22 cellular contexts compared by ENCODE assay signal in genomic region chr1:192831706-192832355, GRCh38. TPM values are rescaled to one million over a fixed set of nuclear protein-coding genes. Genes with fewer than 3 reads are reported as not detected.
DNase-seq lines count a peak whose midpoint lies in the region; ATAC-seq and TF ChIP-seq lines count a peak whose summit lies in the region.
"Had no signal": no experiment of that assay in that cellular context is flagged by ENCODE, and none has a peak within 500 bp of the region (broad histone marks: within the 10 kb centered on the region; RNA-seq: fewer than 3 reads in every experiment).

No MANE protein-coding gene starts in this region.

- no peaks in the 10 kb centered on the region for H3K9me3 Mint-ChIP-seq in HFFc6

- no peaks in the 10 kb centered on the region for H3K36me3 Mint-ChIP-seq in HFFc6 (ENCODE audit: low read depth)

- TF ChIP-seq CTCF in HFFc6 (IDR thresholded peaks at IDR 0.05) = no peak
- no peak for TF ChIP-seq CTCF in GM10248 (IDR thresholded peaks at IDR 0.05; ENCODE audit: control extremely low read depth, extremely low read depth, low read depth, missing control alignments)

- no peaks in the 10 kb centered on the region for H3K36me3 ChIP-seq in adipocyte (ENCODE audit: control insufficient read depth, insufficient read depth, low read length, severe bottlenecking)
- H3K36me3 ChIP-seq: gastroesophageal sphincter, left lung, suprapubic skin had no signal

- DNase-seq in HFFc6 = peak; percentile 72
- DNase-seq in adipocyte (ENCODE audit: low read depth) = peak; percentile 58
- peak; percentile 62 for DNase-seq in fibroblast of peridontal ligament (ENCODE audit: extremely low read depth)
- peak; percentile 84 for DNase-seq in renal cortical epithelial cell (ENCODE audit: low read depth)
- no peak for DNase-seq in AML-193 (lab: John Stamatoyannopoulos, UW)
- no peak for DNase-seq in GM10248 (ENCODE audit: extremely low spot score)
- DNase-seq: activated CD4-positive, alpha-beta T cell treated with anti-CD3 and anti-CD28 coated beads, Interleukin-2, amount 10 ng/mL, durations not matched to agents 7 days and 5 days; activated CD8-positive, alpha-beta memory T cell treated with anti-CD3 and anti-CD28 coated beads, Interleukin-2, amount 50 U/mL, for 48 hours; activated effector memory CD4-positive, alpha-beta T cell treated with anti-CD3 and anti-CD28 coated beads, Interleukin-2, amount 50 U/mL, for 16 hours; DND-41; endodermal cell; GOT3; left lung; mucosa of descending colon; NCI-H1417; NCI-H526; retina; stimulated activated CD4-positive, alpha-beta T cell treated with anti-CD3 and anti-CD28 coated beads, Interleukin-12 subunit alpha, Interleukin-12 subunit beta, amount 100 ng/mL, for 4 hours; T-helper 1 cell had no signal

- H3K27ac Mint-ChIP-seq in HFFc6 = peak overlapping the region; percentile 80
- H3K27ac Mint-ChIP-seq: activated CD4-positive, alpha-beta T cell treated with anti-CD3 and anti-CD28 coated beads, Interleukin-2, amount 10 ng/mL, durations not matched to agents 7 days and 5 days; endodermal cell had no signal

- peaks cover 29% of the 10 kb centered on the region for H3K4me1 Mint-ChIP-seq in HFFc6 (ENCODE audit: low read depth)
- H3K4me1 Mint-ChIP-seq: activated CD4-positive, alpha-beta T cell treated with anti-CD3 and anti-CD28 coated beads, Interleukin-2, amount 10 ng/mL, durations not matched to agents 7 days and 5 days had no signal

- no peaks in the 10 kb centered on the region for H3K27me3 ChIP-seq in adipocyte (replicated peaks; ENCODE audit: control insufficient read depth, insufficient read depth, low read length)
- H3K27me3 ChIP-seq: gastroesophageal sphincter, left lung, suprapubic skin had no signal

- peaks cover 3% of the 10 kb centered on the region; the same call in 1 of the 2 replicates for H3K27me3 Mint-ChIP-seq in HFFc6 (ENCODE audit: insufficient read depth)

- no peak overlapping the region for H3K4me3 Mint-ChIP-seq in HFFc6
- H3K4me3 Mint-ChIP-seq: activated CD4-positive, alpha-beta T cell treated with anti-CD3 and anti-CD28 coated beads, Interleukin-2, amount 10 ng/mL, durations not matched to agents 7 days and 5 days; endodermal cell had no signal

- no peaks in the 10 kb centered on the region for H3K9me3 ChIP-seq in adipocyte (ENCODE audit: control insufficient read depth, low read length)
- H3K9me3 ChIP-seq: gastroesophageal sphincter, left lung, mucosa of descending colon, suprapubic skin had no signal

- peaks cover 11% of the 10 kb centered on the region for H3K4me1 ChIP-seq in adipocyte (ENCODE audit: control insufficient read depth, insufficient read depth, low read length)
- H3K4me1 ChIP-seq: left lung had no signal

- no peak overlapping the region for H3K9ac ChIP-seq in adipocyte (ENCODE audit: low read length)

- H3K4me3 ChIP-seq in adipocyte (ENCODE audit: low read length) = no peak overlapping the region
- H3K4me3 ChIP-seq: gastroesophageal sphincter, left lung, mucosa of descending colon, suprapubic skin had no signal

- POLR2A ChIA-PET in GM10248 (lab: Yijun Ruan, JAX) = no interaction called here

- CTCF ChIA-PET in GM10248 (lab: Yijun Ruan, JAX) = interaction anchor here (1.7 kb wide), 1 partner anchor 31 kb away, joined by 3 read pairs; no protein-coding TSS in a partner anchor

- ATAC-seq in GM19324 (IDR thresholded peaks at IDR 0.05; ENCODE audit: low FRiP score, unreplicated experiment) = no peak
- ATAC-seq: gastroesophageal sphincter, left lung, mucosa of descending colon had no signal

RNA-seq across cellular contexts. Expression of gene RGS2, which starts 23.0 kb away (rescaled TPM):
- total RNA-seq in HFFc6 (2021; fragmentation: NEBNext Ultra II Directional; extraction: Animal tissue kit (Norgen Biotek cat#: 25700)) = 1 to 10 TPM; 4.4 to 7.6 (median 5.9) TPM
- 8.3 and 9.6 TPM in 2 replicates for total RNA-seq in renal cortical epithelial cell

Comparison
In these comparisons a context has a peak if more than half of its experiments do, and no peak if none do; other contexts are left out.
1. DNase-seq: peak in HFFc6 (single experiment), adipocyte (single experiment), fibroblast of peridontal ligament (single experiment) and renal cortical epithelial cell (single experiment); none in AML-193 (0 of 2) and GM10248 (single experiment).